9 cellular contexts compared by ENCODE assay signal in genomic region chr7:32501522-32501921, GRCh38. TPM values are rescaled to one million over a fixed set of nuclear protein-coding genes. Genes with fewer than 3 reads are reported as not detected.
DNase-seq lines count a peak whose midpoint lies in the region; ATAC-seq and TF ChIP-seq lines count a peak whose summit lies in the region.
"Had no signal": no experiment of that assay in that cellular context is flagged by ENCODE, and none has a peak within 500 bp of the region (broad histone marks: within the 10 kb centered on the region; RNA-seq: fewer than 3 reads in every experiment).

No MANE protein-coding gene starts in this region.

- no peaks in the 10 kb centered on the region for H3K27me3 ChIP-seq in uterus

- H3K4me1 Mint-ChIP-seq in Calu3 (ENCODE audit: low read depth, unreplicated experiment) (peaks cover 24% of the 10 kb centered on the region), neural crest cell (peaks cover 22% of the 10 kb centered on the region)

- no peak overlapping the region for H3K27ac ChIP-seq in uterus

- CTCF ChIA-PET in Calu3 (lab: Charles Lee) = no interaction called here

- intact Hi-C loops in Calu3 (cut with micrococcal nuclease; ENCODE audit: unreplicated experiment) (loop anchor here (2.0 to 5.0 kb wide), 2 partner anchors 35 to 51 kb away; no protein-coding TSS in a partner anchor), uterus (cut with DNase I; ENCODE audit: low total_unique reads) (no loop called here)

- no peak for TF ChIP-seq CTCF in Calu3 (IDR thresholded peaks at IDR 0.05; ENCODE audit: unreplicated experiment)
- TF ChIP-seq CTCF in NB4 (IDR thresholded peaks at IDR 0.05; ENCODE audit: low read depth, low read length) = no peak
- no peak for TF ChIP-seq CTCF in neural crest cell (conservative IDR thresholded peaks at IDR 0.05)
- no peak for TF ChIP-seq CTCF in uterus (IDR thresholded peaks at IDR 0.05)

- H3K4me3 Mint-ChIP-seq in Calu3 (ENCODE audit: low read depth, unreplicated experiment) (peak overlapping the region; percentile 17), neural crest cell (peak overlapping the region; percentile 31)

- TF ChIP-seq POLR2A in NB4 (IDR thresholded peaks at IDR 0.05; ENCODE audit: extremely low read depth, insufficient read length) (no peak), uterus (IDR thresholded peaks at IDR 0.05) (no peak)

- H3K4me3 ChIP-seq in NB4 (ENCODE audit: low read depth, low read length) = peak overlapping the region; percentile 37
- no peak overlapping the region for H3K4me3 ChIP-seq in uterus

- no TSS peak for BruUV-seq in Calu3 (replicated peaks; lab: Mats Ljungman, UMichigan)

- H3K4me1 ChIP-seq in uterus = peaks cover 4 to 6% of the 10 kb centered on the region in 2 donors

- H3K36me3 Mint-ChIP-seq in Calu3 (ENCODE audit: insufficient read depth, unreplicated experiment) = peaks cover 25% of the 10 kb centered on the region
- peaks cover 19% of the 10 kb centered on the region for H3K36me3 Mint-ChIP-seq in neural crest cell (ENCODE audit: low read depth)

- H3K27me3 Mint-ChIP-seq in Calu3 (ENCODE audit: unreplicated experiment) (no peaks in the 10 kb centered on the region), neural crest cell (ENCODE audit: low read depth) (no peaks in the 10 kb centered on the region)
- H3K27me3 Mint-ChIP-seq: T-cell had no signal

- no peak for DNase-seq in Calu3
- DNase-seq in NB4 (ENCODE audit: low read depth) = no peak
- peak; percentile 54 for DNase-seq in dedifferentiated amniotic fluid mesenchymal stem cell (ENCODE audit: extremely low spot score)
- DNase-seq in neural crest cell (ENCODE audit: low read depth, low spot score) = no peak
- no peak for DNase-seq in uterus
- DNase-seq in GM19238 (ENCODE audit: insufficient read length, low spot score) = no peak
- no peak for DNase-seq in 8988T
- DNase-seq: T-cell had no signal

- H3K27ac Mint-ChIP-seq in Calu3 (ENCODE audit: unreplicated experiment) = peak overlapping the region; percentile 12
- H3K27ac Mint-ChIP-seq in neural crest cell (ENCODE audit: unreplicated experiment) = no peak overlapping the region

- no peak for ATAC-seq in HG02973 (IDR thresholded peaks at IDR 0.05; ENCODE audit: unreplicated experiment)
- ATAC-seq: T-cell had no signal

- no peaks in the 10 kb centered on the region for H3K36me3 ChIP-seq in uterus

- H3K9me3 Mint-ChIP-seq in Calu3 (ENCODE audit: low read depth, unreplicated experiment) = no peaks in the 10 kb centered on the region
- H3K9me3 Mint-ChIP-seq in neural crest cell = no peaks in the 10 kb centered on the region
- H3K9me3 Mint-ChIP-seq: T-cell had no signal

- H3K9me3 ChIP-seq in uterus = no peaks in the 10 kb centered on the region

RNA-seq across cellular contexts. Expression of gene AVL9, which starts 6.2 kb away (rescaled TPM):
- 86.1 and 86.6 TPM in 2 replicates for total RNA-seq in Calu3 (2022)
- total RNA-seq in neural crest cell = 33.5 and 36.8 TPM in 2 replicates
- 10 to 100 TPM; 34.7 to 50.0 (median 38.5) TPM for total RNA-seq in uterus

RNA-seq across cellular contexts. Expression of gene LSM5, which starts 11.3 kb away (rescaled TPM):
- total RNA-seq in Calu3 (2022) (146 and 160 TPM in 2 replicates), neural crest cell (89.0 and 101 TPM in 2 replicates), uterus (10 to 100 TPM; 30.7 to 82.0 (median 50.0) TPM)
